Comparison of ENCODE assay signal across 1 cellular context in the genomic region with DNA sequence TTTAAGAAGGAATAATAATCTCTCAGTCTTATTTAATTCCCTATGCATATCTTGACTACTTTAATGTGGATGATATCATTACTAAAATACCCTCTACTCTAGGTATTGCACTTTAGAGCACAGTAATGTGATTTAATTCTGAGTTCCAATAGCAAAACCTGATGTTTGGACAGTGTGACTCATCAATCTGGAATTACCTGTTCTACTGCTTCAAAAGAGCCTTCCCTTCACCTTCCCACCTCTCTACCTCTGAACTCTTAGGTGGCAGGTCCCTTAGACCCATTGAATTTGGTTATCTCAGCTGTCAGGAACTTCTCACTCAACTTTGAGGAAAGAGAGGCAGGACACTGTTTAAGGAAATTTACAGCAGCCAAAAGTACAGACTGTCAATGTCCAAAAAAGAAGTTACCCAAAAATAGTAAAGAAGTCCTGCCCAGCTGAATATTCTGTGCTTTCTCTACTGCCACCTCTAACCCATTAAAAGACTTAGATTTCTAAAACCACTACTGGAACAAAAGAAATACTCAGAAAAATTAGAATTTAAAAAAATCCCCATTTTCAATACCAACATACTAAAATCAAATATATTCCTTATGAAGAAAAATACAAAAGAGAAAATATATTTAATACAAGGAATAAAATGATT.
A peak's percentile ranks its signal among the peaks of the same experiment; 100 is the strongest.
TF ChIP-seq lines count a peak whose summit lies in the region.

No MANE protein-coding gene starts in this region.

TF ChIP-seq in GM23338, 12 proteins besides CTCF, POLR2A, EP300 and RAD21 (continued from another document):
- TF ChIP-seq, protein P1, sequence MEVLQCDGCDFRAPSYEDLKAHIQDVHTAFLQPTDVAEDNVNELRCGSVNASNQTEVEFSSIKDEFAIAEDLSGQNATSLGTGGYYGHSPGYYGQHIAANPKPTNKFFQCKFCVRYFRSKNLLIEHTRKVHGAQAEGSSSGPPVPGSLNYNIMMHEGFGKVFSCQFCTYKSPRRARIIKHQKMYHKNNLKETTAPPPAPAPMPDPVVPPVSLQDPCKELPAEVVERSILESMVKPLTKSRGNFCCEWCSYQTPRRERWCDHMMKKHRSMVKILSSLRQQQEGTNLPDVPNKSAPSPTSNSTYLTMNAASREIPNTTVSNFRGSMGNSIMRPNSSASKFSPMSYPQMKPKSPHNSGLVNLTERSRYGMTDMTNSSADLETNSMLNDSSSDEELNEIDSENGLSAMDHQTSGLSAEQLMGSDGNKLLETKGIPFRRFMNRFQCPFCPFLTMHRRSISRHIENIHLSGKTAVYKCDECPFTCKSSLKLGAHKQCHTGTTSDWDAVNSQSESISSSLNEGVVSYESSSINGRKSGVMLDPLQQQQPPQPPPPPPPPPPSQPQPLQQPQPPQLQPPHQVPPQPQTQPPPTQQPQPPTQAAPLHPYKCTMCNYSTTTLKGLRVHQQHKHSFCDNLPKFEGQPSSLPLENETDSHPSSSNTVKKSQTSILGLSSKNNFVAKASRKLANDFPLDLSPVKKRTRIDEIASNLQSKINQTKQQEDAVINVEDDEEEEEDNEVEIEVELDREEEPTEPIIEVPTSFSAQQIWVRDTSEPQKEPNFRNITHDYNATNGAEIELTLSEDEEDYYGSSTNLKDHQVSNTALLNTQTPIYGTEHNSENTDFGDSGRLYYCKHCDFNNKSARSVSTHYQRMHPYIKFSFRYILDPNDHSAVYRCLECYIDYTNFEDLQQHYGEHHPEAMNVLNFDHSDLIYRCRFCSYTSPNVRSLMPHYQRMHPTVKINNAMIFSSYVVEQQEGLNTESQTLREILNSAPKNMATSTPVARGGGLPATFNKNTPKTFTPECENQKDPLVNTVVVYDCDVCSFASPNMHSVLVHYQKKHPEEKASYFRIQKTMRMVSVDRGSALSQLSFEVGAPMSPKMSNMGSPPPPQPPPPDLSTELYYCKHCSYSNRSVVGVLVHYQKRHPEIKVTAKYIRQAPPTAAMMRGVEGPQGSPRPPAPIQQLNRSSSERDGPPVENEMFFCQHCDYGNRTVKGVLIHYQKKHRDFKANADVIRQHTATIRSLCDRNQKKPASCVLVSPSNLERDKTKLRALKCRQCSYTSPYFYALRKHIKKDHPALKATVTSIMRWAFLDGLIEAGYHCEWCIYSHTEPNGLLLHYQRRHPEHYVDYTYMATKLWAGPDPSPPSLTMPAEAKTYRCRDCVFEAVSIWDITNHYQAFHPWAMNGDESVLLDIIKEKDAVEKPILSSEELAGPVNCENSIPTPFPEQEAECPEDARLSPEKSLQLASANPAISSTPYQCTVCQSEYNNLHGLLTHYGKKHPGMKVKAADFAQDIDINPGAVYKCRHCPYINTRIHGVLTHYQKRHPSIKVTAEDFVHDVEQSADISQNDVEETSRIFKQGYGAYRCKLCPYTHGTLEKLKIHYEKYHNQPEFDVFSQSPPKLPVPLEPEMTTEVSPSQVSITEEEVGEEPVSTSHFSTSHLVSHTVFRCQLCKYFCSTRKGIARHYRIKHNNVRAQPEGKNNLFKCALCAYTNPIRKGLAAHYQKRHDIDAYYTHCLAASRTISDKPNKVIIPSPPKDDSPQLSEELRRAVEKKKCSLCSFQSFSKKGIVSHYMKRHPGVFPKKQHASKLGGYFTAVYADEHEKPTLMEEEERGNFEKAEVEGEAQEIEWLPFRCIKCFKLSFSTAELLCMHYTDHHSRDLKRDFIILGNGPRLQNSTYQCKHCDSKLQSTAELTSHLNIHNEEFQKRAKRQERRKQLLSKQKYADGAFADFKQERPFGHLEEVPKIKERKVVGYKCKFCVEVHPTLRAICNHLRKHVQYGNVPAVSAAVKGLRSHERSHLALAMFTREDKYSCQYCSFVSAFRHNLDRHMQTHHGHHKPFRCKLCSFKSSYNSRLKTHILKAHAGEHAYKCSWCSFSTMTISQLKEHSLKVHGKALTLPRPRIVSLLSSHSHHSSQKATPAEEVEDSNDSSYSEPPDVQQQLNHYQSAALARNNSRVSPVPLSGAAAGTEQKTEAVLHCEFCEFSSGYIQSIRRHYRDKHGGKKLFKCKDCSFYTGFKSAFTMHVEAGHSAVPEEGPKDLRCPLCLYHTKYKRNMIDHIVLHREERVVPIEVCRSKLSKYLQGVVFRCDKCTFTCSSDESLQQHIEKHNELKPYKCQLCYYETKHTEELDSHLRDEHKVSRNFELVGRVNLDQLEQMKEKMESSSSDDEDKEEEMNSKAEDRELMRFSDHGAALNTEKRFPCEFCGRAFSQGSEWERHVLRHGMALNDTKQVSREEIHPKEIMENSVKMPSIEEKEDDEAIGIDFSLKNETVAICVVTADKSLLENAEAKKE (CRISPR knock-in tag; IDR thresholded peaks at IDR 0.05), result peak; percentile 62; the same call in 1 of the 2 replicates
